Comparison of ENCODE assay signal across 31 cellular contexts in the genomic region with DNA sequence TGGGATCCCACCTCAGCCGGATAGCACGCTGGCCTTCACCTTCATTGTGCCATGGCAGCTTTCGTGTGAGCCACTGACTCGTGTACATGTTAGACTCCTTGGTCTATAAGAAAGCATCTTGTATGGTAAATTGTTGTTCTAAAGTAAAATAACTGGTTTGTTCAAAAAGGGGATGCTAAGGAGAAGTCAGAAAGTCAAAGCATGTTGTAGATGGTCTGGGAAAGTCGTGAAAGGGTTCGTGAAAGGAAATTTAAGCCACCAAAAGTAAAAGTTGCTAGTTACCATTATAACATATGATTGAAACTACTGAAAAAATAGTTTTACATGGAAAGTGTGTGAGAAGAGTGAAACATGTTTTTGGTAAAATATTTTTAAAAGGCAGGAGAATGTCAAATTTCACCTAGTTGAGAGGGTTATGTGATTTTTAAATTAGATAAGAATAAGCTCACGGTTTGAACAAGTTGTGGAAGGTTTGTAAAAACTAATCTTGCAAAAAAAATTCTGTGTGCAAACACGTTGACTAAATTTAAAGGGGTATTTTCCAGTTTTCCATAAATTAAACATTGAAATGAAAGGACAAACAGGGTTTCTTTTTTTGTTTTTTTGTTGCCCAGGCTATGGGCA. TPM values are rescaled to one million over a fixed set of nuclear protein-coding genes. Genes with fewer than 3 reads are reported as not detected.
"Had no signal": no experiment of that assay in that cellular context is flagged by ENCODE, and none has a peak within 500 bp of the region (broad histone marks: within the 10 kb centered on the region; RNA-seq: fewer than 3 reads in every experiment).

No MANE protein-coding gene starts in this region.

- H3K36me3 ChIP-seq: adrenal gland, MG63 had no signal

- ATAC-seq: activated CD8-positive, alpha-beta T cell treated with anti-CD3 and anti-CD28 coated beads for 36 hours; activated T-cell treated with anti-CD3 and anti-CD28 coated beads, Interleukin-2, amount 50 U/mL, for 72 hours; Panc1; Right ventricle myocardium inferior; T-cell had no signal

- H3K27me3 Mint-ChIP-seq: activated CD8-positive, alpha-beta T cell treated with anti-CD3 and anti-CD28 coated beads for 36 hours; activated naive CD4-positive, alpha-beta T cell treated with anti-CD3 and anti-CD28 coated beads, Interleukin-2, amount 10 ng/mL, durations not matched to agents 7 days and 5 days; activated naive CD8-positive, alpha-beta T cell treated with anti-CD3 and anti-CD28 coated beads for 36 hours; T-cell had no signal

- H3K4me3 Mint-ChIP-seq: activated CD8-positive, alpha-beta T cell treated with anti-CD3 and anti-CD28 coated beads for 36 hours; activated naive CD4-positive, alpha-beta T cell treated with anti-CD3 and anti-CD28 coated beads, Interleukin-2, amount 10 ng/mL, durations not matched to agents 7 days and 5 days; activated naive CD8-positive, alpha-beta T cell treated with anti-CD3 and anti-CD28 coated beads for 36 hours; activated T-cell treated with anti-CD3 and anti-CD28 coated beads, Interleukin-2, amount 50 U/mL, for 72 hours; T-cell had no signal

- H3K4me3 ChIP-seq: adrenal gland, MG63, SK-N-MC had no signal

- DNase-seq: activated CD4-positive, CD25-positive, alpha-beta regulatory T cell; activated CD8-positive, alpha-beta memory T cell treated with anti-CD3 and anti-CD28 coated beads, Interleukin-2, amount 50 U/mL, for 4 hours; activated CD8-positive, alpha-beta T cell treated with anti-CD3 and anti-CD28 coated beads for 36 hours; activated gamma-delta T cell treated with Interleukin-2 at 50 U/mL for 16 hours; activated naive CD4-positive, alpha-beta T cell treated with anti-CD3 and anti-CD28 coated beads, Interleukin-2, amount 10 ng/mL, durations not matched to agents 7 days and 5 days; activated naive CD8-positive, alpha-beta T cell treated with anti-CD3 and anti-CD28 coated beads for 36 hours; activated T-cell treated with anti-CD3 and anti-CD28 coated beads, Interleukin-2, amount 50 U/mL, for 72 hours; adrenal gland; anterior cingulate cortex; caudate nucleus; MG63; MV-4-11; NCI-H1105 treated with DMSO at 0.1 percent for 48 hours; NCI-H1436 treated with DMSO at 0.1 percent for 48 hours; NCI-H187; NCI-H2081; NCI-H2171; NCI-H345; NCI-H510A; NCI-H526 treated with DMSO at 0.1 percent for 48 hours; NCI-H82; RPMI8226; T-cell had no signal

- H3K27ac ChIP-seq: adrenal gland, SK-N-MC, VCaP had no signal

- H3K9me3 ChIP-seq: adrenal gland had no signal

- H3K4me1 Mint-ChIP-seq: activated naive CD4-positive, alpha-beta T cell treated with anti-CD3 and anti-CD28 coated beads, Interleukin-2, amount 10 ng/mL, durations not matched to agents 7 days and 5 days; activated naive CD8-positive, alpha-beta T cell treated with anti-CD3 and anti-CD28 coated beads for 36 hours; T-cell had no signal

- H3K27ac Mint-ChIP-seq: activated CD8-positive, alpha-beta T cell treated with anti-CD3 and anti-CD28 coated beads for 36 hours; activated naive CD4-positive, alpha-beta T cell treated with anti-CD3 and anti-CD28 coated beads, Interleukin-2, amount 10 ng/mL, durations not matched to agents 7 days and 5 days; activated naive CD8-positive, alpha-beta T cell treated with anti-CD3 and anti-CD28 coated beads for 36 hours; activated T-cell treated with anti-CD3 and anti-CD28 coated beads, Interleukin-2, amount 50 U/mL, for 72 hours; activated T-helper 2 cell treated with anti-CD3 and anti-CD28 coated beads, Interferon-gamma antibody, Interleukin-2, Interleukin-4, amounts not matched to agents 10 μg/mL and 5 μg/mL and 100 μg/mL, durations not matched to agents 14 hours and 24 hours and 36 hours; T-cell had no signal

- H3K36me3 Mint-ChIP-seq: T-cell had no signal

- H3K27me3 ChIP-seq: adrenal gland, MG63 had no signal

- H3K4me1 ChIP-seq: adrenal gland had no signal

RNA-seq across cellular contexts. Expression of gene DPRX, which starts 23.4 kb away (rescaled TPM):
- total RNA-seq: activated CD8-positive, alpha-beta T cell treated with anti-CD3 and anti-CD28 coated beads for 36 hours; activated naive CD8-positive, alpha-beta T cell treated with anti-CD3 and anti-CD28 coated beads for 36 hours; activated T-cell treated with anti-CD3 and anti-CD28 coated beads, Interleukin-2, amount 50 U/mL, for 72 hours; activated T-helper 2 cell treated with anti-CD3 and anti-CD28 coated beads, Interferon-gamma antibody, Interleukin-2, Interleukin-4, amounts not matched to agents 10 μg/mL and 5 μg/mL and 100 μg/mL, durations not matched to agents 14 hours and 24 hours and 36 hours; adrenal gland; cerebellum; OCI-LY7; Right ventricle myocardium inferior; T-cell; T-helper 2 cell treated with Interferon-gamma antibody and Interleukin-4, amounts not matched to agents 100 ng/mL and 5 ng/mL, for 36 hours had no signal
- polyA plus RNA-seq: adrenal gland had no signal
